Comparison of ENCODE assay signal across 1 cellular context in the genomic region with DNA sequence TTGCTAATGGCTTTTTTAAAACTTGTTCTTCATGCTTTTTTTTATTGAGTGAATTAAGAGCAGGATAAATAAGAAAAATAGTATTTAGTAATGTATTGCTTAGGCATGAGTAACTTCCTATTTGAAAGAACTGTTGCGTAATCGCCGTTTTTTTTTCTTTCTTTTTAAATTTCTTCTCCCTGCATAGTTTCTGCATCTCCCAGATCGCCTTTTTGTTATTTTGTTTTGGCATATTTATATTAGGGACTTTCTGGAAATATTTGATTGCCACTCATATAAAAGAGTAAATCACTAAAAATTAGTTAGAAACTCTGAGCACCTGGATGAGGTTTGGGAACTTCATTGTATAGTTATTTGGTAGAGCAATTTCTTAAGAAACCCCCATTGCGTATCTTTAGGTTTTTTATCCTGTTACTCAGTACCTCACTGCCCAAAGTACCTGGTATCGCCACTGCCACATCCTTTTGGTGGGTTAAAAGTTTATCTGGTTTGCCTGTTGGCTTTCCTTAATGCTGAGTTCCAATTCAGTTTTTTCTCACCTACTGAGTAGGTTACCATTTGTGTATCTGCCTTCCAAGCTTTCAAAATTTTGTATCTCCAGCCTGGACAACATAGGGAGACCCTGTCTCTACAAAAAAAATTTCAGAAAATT.
TF ChIP-seq lines count a peak whose summit lies in the region.

No MANE protein-coding gene starts in this region.

TF ChIP-seq in SK-N-SH treated with all-trans-retinoic acid at 6 μM for 48 hours, 23 proteins besides CTCF, POLR2A, EP300 and RAD21 (continued from another document):
- TF ChIP-seq PPARA (CRISPR knock-in tag; IDR thresholded peaks at IDR 0.05; ENCODE audit: borderline replicate concordance) (no peak), ZFP3 (CRISPR knock-in tag; IDR thresholded peaks at IDR 0.05) (no peak), CREB5 (CRISPR knock-in tag; IDR thresholded peaks at IDR 0.05; ENCODE audit: low read depth) (no peak), ISL1 (CRISPR knock-in tag; IDR thresholded peaks at IDR 0.05) (no peak), GLIS3 (CRISPR knock-in tag; IDR thresholded peaks at IDR 0.05) (no peak), CSRNP3 (CRISPR knock-in tag; IDR thresholded peaks at IDR 0.05) (no peak), POU6F1 (CRISPR knock-in tag; IDR thresholded peaks at IDR 0.05; ENCODE audit: borderline replicate concordance, low read depth) (no peak), TCF4 (CRISPR knock-in tag; IDR thresholded peaks at IDR 0.05; ENCODE audit: borderline replicate concordance) (no peak), ZNF8 (CRISPR knock-in tag; IDR thresholded peaks at IDR 0.05) (no peak)
